8 cellular contexts compared by ENCODE assay signal in genomic region chr10:70479626-70480253, GRCh38. TPM values are rescaled to one million over a fixed set of nuclear protein-coding genes. Genes with fewer than 3 reads are reported as not detected.
A peak's percentile ranks its signal among the peaks of the same experiment; 100 is the strongest.
DNase-seq lines count a peak whose midpoint lies in the region; ATAC-seq and TF ChIP-seq lines count a peak whose summit lies in the region.

No MANE protein-coding gene starts in this region.

- TF ChIP-seq POLR2A in gastroesophageal sphincter (IDR thresholded peaks at IDR 0.05) (no peak), prostate gland (IDR thresholded peaks at IDR 0.05) (no peak)

- H3K27me3 ChIP-seq in SJCRH30 (no peaks in the 10 kb centered on the region), gastroesophageal sphincter (no peaks in the 10 kb centered on the region), prostate gland (replicated peaks; ENCODE audit: insufficient read depth) (no peaks in the 10 kb centered on the region)

- DNase-seq in GM12864 (ENCODE audit: low read depth) (no peak), SJCRH30 (no peak), prostate gland (ENCODE audit: low spot score) (no peak), NCI-H774 (lab: John Stamatoyannopoulos, UW) (no peak), GM13977 (ENCODE audit: low spot score) (no peak)

- TF ChIP-seq CTCF in GM12864 (IDR thresholded peaks at IDR 0.05; ENCODE audit: low read depth, low read length, missing control alignments) (no peak), gastroesophageal sphincter (IDR thresholded peaks at IDR 0.05) (no peak), prostate gland (IDR thresholded peaks at IDR 0.05) (no peak), GM13977 (IDR thresholded peaks at IDR 0.05; ENCODE audit: extremely low read depth, insufficient read depth, missing control alignments) (no peak)

- intact Hi-C loops in prostate gland (cut with DNase I) = no loop called here

- ATAC-seq in gastroesophageal sphincter (no peak), GM21528 (IDR thresholded peaks at IDR 0.05; ENCODE audit: low FRiP score, unreplicated experiment) (no peak), GM19023 (IDR thresholded peaks at IDR 0.05; ENCODE audit: unreplicated experiment) (no peak)

- peaks cover 16% of the 10 kb centered on the region for H3K4me1 ChIP-seq in SJCRH30
- H3K4me1 ChIP-seq in gastroesophageal sphincter = peaks cover 5 to 69% (median 31%) of the 10 kb centered on the region in 3 donors
- H3K4me1 ChIP-seq in prostate gland (replicated peaks) = no peaks in the 10 kb centered on the region

- in situ Hi-C loops in GM13977 (cut with MboI; ENCODE audit: low pct_unique_long_range_greater_than_20kb, low sequenced_read_pairs, unreplicated experiment) = no loop called here

- H3K9me3 ChIP-seq in SJCRH30 (replicated peaks) (no peaks in the 10 kb centered on the region), gastroesophageal sphincter (no peaks in the 10 kb centered on the region), prostate gland (no peaks in the 10 kb centered on the region)

- H3K4me3 ChIP-seq in GM12864 (ENCODE audit: low read depth, low read length) (peak overlapping the region; percentile 57), SJCRH30 (peak overlapping the region; percentile 65; the same call in 1 of the 2 replicates), gastroesophageal sphincter (peak overlapping the region; percentile 52 to 60), prostate gland (peak overlapping the region in 1 of 2 donors; percentile 54)

- 54 to 74% methylated on average over 3 to 4 of the region's 8 CpGs for WGBS in gastroesophageal sphincter (ENCODE audit: low coverage in 1 of 2), 2 donors
- 61% methylated on average over 8 of the region's 8 CpGs for WGBS in prostate gland

- H3K36me3 ChIP-seq in SJCRH30 = no peaks in the 10 kb centered on the region
- no peaks in the 10 kb centered on the region for H3K36me3 ChIP-seq in gastroesophageal sphincter
- no peaks in the 10 kb centered on the region for H3K36me3 ChIP-seq in prostate gland

- no peak for TF ChIP-seq EP300 in gastroesophageal sphincter (IDR thresholded peaks at IDR 0.05)

- H3K27ac ChIP-seq in SJCRH30 = no peak overlapping the region
- H3K27ac ChIP-seq in gastroesophageal sphincter = peak overlapping the region; percentile 31 to 84 (median 84)
- H3K27ac ChIP-seq in prostate gland = peak overlapping the region; percentile 57 to 59

RNA-seq across cellular contexts. Expression of gene PALD1, which starts 1.2 kb away (rescaled TPM):
- total RNA-seq in SJCRH30 (2014; rRNA removed; shearing (Covaris generic)) = 12.5 and 12.8 TPM in 2 replicates
- 10 to 100 TPM; 12.5 to 19.8 (median 14.7) TPM for total RNA-seq in gastroesophageal sphincter
- total RNA-seq in prostate gland = 10 to 100 TPM in 1 of 2 donors, 1 to 10 TPM in 1; 6.6 to 12.4 TPM

RNA-seq across cellular contexts. Expression of gene NODAL, which starts 38.3 kb away (rescaled TPM):
- total RNA-seq in SJCRH30 (2014; rRNA removed; shearing (Covaris generic)) = not detected in 2 replicates
- under 1 TPM in 1 of 4 donors, not detected in 3; 0.40 TPM for total RNA-seq in gastroesophageal sphincter
- total RNA-seq in prostate gland = not detected
